ENCODE assay signal across 9 cellular contexts in genomic region chr17:83062818-83063671, GRCh38. TPM values are rescaled to one million over a fixed set of nuclear protein-coding genes. Genes with fewer than 3 reads are reported as not detected.
DNase-seq lines count a peak whose midpoint lies in the region; ATAC-seq lines count a peak whose summit lies in the region.
"Had no signal": no experiment of that assay in that cellular context is flagged by ENCODE, and none has a peak within 500 bp of the region (broad histone marks: within the 10 kb centered on the region; RNA-seq: fewer than 3 reads in every experiment).

No MANE protein-coding gene starts in this region.

- no peaks in the 10 kb centered on the region for H3K36me3 Mint-ChIP-seq in activated CD4-positive, alpha-beta T cell treated with anti-CD3 and anti-CD28 coated beads, Interleukin-2, amount 10 ng/mL, durations not matched to agents 7 days and 5 days (ENCODE audit: low read depth)
- H3K36me3 Mint-ChIP-seq in activated CD4-positive, alpha-beta memory T cell treated with anti-CD3 and anti-CD28 coated beads for 36 hours = no peaks in the 10 kb centered on the region
- H3K36me3 Mint-ChIP-seq: T-cell had no signal

- CTCF ChIA-PET in activated CD4-positive, alpha-beta T cell treated with anti-CD3 and anti-CD28 coated beads, Interleukin-2, amount 10 ng/mL, durations not matched to agents 7 days and 5 days (lab: Charles Lee) = interaction anchor here (2.0 kb wide), 1 partner anchor 9 kb away, joined by 5 read pairs; no protein-coding TSS in a partner anchor
- CTCF ChIA-PET in activated CD4-positive, alpha-beta memory T cell treated with anti-CD3 and anti-CD28 coated beads for 36 hours (lab: Charles Lee) = no interaction called here

- intact Hi-C loops in activated CD4-positive, alpha-beta memory T cell treated with anti-CD3 and anti-CD28 coated beads for 36 hours (cut with micrococcal nuclease) = no loop called here

- DNase-seq in activated CD4-positive, alpha-beta T cell treated with anti-CD3 and anti-CD28 coated beads, Interleukin-2, amount 10 ng/mL, durations not matched to agents 7 days and 5 days = peak; percentile 6
- no peak for DNase-seq in activated CD4-positive, alpha-beta T cell treated with anti-CD3 and anti-CD28 coated beads for 1 hour
- DNase-seq in activated CD4-positive, alpha-beta memory T cell treated with anti-CD3 and anti-CD28 coated beads for 36 hours = peak; percentile 7
- DNase-seq in left lobe of liver (ENCODE audit: low spot score) (peak; percentile 39), caudate nucleus (lab: John Stamatoyannopoulos, UW) (no peak), middle frontal gyrus (ENCODE audit: extremely low spot score, low spot score) (no peak)
- peak; percentile 2 for DNase-seq in stimulated activated naive CD8-positive, alpha-beta T cell treated with anti-CD3 and anti-CD28 coated beads, Interleukin-15, Interleukin-2, amounts not matched to agents 100 U/mL and 50 U/mL, for 24 hours

- no peak overlapping the region for H3K27ac Mint-ChIP-seq in activated CD4-positive, alpha-beta T cell treated with anti-CD3 and anti-CD28 coated beads, Interleukin-2, amount 10 ng/mL, durations not matched to agents 7 days and 5 days
- H3K27ac Mint-ChIP-seq in activated CD4-positive, alpha-beta memory T cell treated with anti-CD3 and anti-CD28 coated beads for 36 hours = no peak overlapping the region
- H3K27ac Mint-ChIP-seq: T-cell had no signal

- peaks cover 3% of the 10 kb centered on the region for H3K4me1 Mint-ChIP-seq in activated CD4-positive, alpha-beta T cell treated with anti-CD3 and anti-CD28 coated beads, Interleukin-2, amount 10 ng/mL, durations not matched to agents 7 days and 5 days
- peaks cover 3% of the 10 kb centered on the region for H3K4me1 Mint-ChIP-seq in activated CD4-positive, alpha-beta memory T cell treated with anti-CD3 and anti-CD28 coated beads for 36 hours (ENCODE audit: low read depth)

- POLR2A ChIA-PET in activated CD4-positive, alpha-beta T cell treated with anti-CD3 and anti-CD28 coated beads, Interleukin-2, amount 10 ng/mL, durations not matched to agents 7 days and 5 days (lab: Charles Lee) = no interaction called here
- POLR2A ChIA-PET in activated CD4-positive, alpha-beta memory T cell treated with anti-CD3 and anti-CD28 coated beads for 36 hours (lab: Charles Lee) = no interaction called here

- H3K27me3 Mint-ChIP-seq in activated CD4-positive, alpha-beta T cell treated with anti-CD3 and anti-CD28 coated beads, Interleukin-2, amount 10 ng/mL, durations not matched to agents 7 days and 5 days = no peaks in the 10 kb centered on the region
- no peaks in the 10 kb centered on the region for H3K27me3 Mint-ChIP-seq in activated CD4-positive, alpha-beta memory T cell treated with anti-CD3 and anti-CD28 coated beads for 36 hours

- no peak overlapping the region for H3K4me3 Mint-ChIP-seq in activated CD4-positive, alpha-beta T cell treated with anti-CD3 and anti-CD28 coated beads, Interleukin-2, amount 10 ng/mL, durations not matched to agents 7 days and 5 days
- H3K4me3 Mint-ChIP-seq in activated CD4-positive, alpha-beta memory T cell treated with anti-CD3 and anti-CD28 coated beads for 36 hours = no peak overlapping the region
- H3K4me3 Mint-ChIP-seq: T-cell had no signal

- H3K9me3 Mint-ChIP-seq in activated CD4-positive, alpha-beta T cell treated with anti-CD3 and anti-CD28 coated beads, Interleukin-2, amount 10 ng/mL, durations not matched to agents 7 days and 5 days = no peaks in the 10 kb centered on the region
- no peaks in the 10 kb centered on the region for H3K9me3 Mint-ChIP-seq in activated CD4-positive, alpha-beta memory T cell treated with anti-CD3 and anti-CD28 coated beads for 36 hours
- H3K9me3 Mint-ChIP-seq: T-cell had no signal

- ATAC-seq in left lobe of liver (no peak), HG02623 (IDR thresholded peaks at IDR 0.05; ENCODE audit: unreplicated experiment) (no peak)
- ATAC-seq in stimulated activated naive CD8-positive, alpha-beta T cell treated with anti-CD3 and anti-CD28 coated beads, Interleukin-15, Interleukin-2, amounts not matched to agents 100 U/mL and 50 U/mL, for 24 hours = no peak
- ATAC-seq: T-cell had no signal

- H3K27ac ChIP-seq in caudate nucleus (ENCODE audit: low read depth, low read length) = no peak overlapping the region

RNA-seq across cellular contexts. Expression of gene METRNL, which starts 16.4 kb away (rescaled TPM):
- total RNA-seq in activated CD4-positive, alpha-beta T cell treated with anti-CD3 and anti-CD28 coated beads, Interleukin-2, amount 10 ng/mL, durations not matched to agents 7 days and 5 days = 1 to 10 TPM; 2.1 to 2.2 TPM
- 10 to 100 TPM; 62.8 to 71.1 TPM for total RNA-seq in activated CD4-positive, alpha-beta memory T cell treated with anti-CD3 and anti-CD28 coated beads for 36 hours
- 4.7 TPM for total RNA-seq in left lobe of liver

Comparison
In these comparisons a context has a peak if more than half of its experiments do, and no peak if none do; other contexts are left out.
1. DNase-seq: peak in activated CD4-positive, alpha-beta T cell treated with anti-CD3 and anti-CD28 coated beads, Interleukin-2, amount 10 ng/mL, durations not matched to agents 7 days and 5 days (single experiment), activated CD4-positive, alpha-beta memory T cell treated with anti-CD3 and anti-CD28 coated beads for 36 hours (single experiment), left lobe of liver (single experiment) and stimulated activated naive CD8-positive, alpha-beta T cell treated with anti-CD3 and anti-CD28 coated beads, Interleukin-15, Interleukin-2, amounts not matched to agents 100 U/mL and 50 U/mL, for 24 hours (single experiment); none in activated CD4-positive, alpha-beta T cell treated with anti-CD3 and anti-CD28 coated beads for 1 hour (single experiment), caudate nucleus (0 of 61) and middle frontal gyrus (single experiment).
2. RNA of gene METRNL, which starts 16.4 kb away (total RNA-seq): 62.8 to 71.1 TPM in activated CD4-positive, alpha-beta memory T cell treated with anti-CD3 and anti-CD28 coated beads for 36 hours; 4.7 TPM in left lobe of liver (single experiment) and 2.1 to 2.2 TPM in activated CD4-positive, alpha-beta T cell treated with anti-CD3 and anti-CD28 coated beads, Interleukin-2, amount 10 ng/mL, durations not matched to agents 7 days and 5 days; every median in the first group is over 10 times any median in the second.